In genomic region chr12:65943388-65944137, GRCh38 we compare ENCODE assay signal across 20 cellular contexts.
A peak's percentile ranks its signal among the peaks of the same experiment; 100 is the strongest.
DNase-seq lines count a peak whose midpoint lies in the region; ATAC-seq and TF ChIP-seq lines count a peak whose summit lies in the region.
"Had no signal": no experiment of that assay in that cellular context is flagged by ENCODE, and none has a peak within 500 bp of the region (broad histone marks: within the 10 kb centered on the region; RNA-seq: fewer than 3 reads in every experiment).

No MANE protein-coding gene starts in this region.

- H3K27ac ChIP-seq in RWPE2 (ENCODE audit: poor library complexity, severe bottlenecking) (peak overlapping the region; percentile 77), fibroblast of lung (ENCODE audit: insufficient read depth, low read length) (peak overlapping the region; percentile 7)
- H3K27ac ChIP-seq: pancreas, transverse colon had no signal

- peaks cover 46% of the 10 kb centered on the region for H3K79me2 ChIP-seq in fibroblast of lung (ENCODE audit: control insufficient read depth, insufficient read depth, low read length)

- H3K4me1 ChIP-seq in RWPE2 (ENCODE audit: insufficient read depth, poor library complexity, severe bottlenecking) (peaks cover 91% of the 10 kb centered on the region), fibroblast of lung (ENCODE audit: control insufficient read depth, extremely low read depth, insufficient read depth, low read length) (peaks cover 23% of the 10 kb centered on the region)
- H3K4me1 ChIP-seq: pancreas had no signal

- H3K9ac ChIP-seq in fibroblast of lung (ENCODE audit: insufficient read depth, low read length) = no peak overlapping the region

- no peaks in the 10 kb centered on the region for H4K20me1 ChIP-seq in fibroblast of lung (ENCODE audit: control insufficient read depth, extremely low read depth, insufficient read depth, low read length)

- peak overlapping the region; percentile 87 for H3K27ac Mint-ChIP-seq in osteocyte (ENCODE audit: unreplicated experiment)
- H3K27ac Mint-ChIP-seq in stimulated activated naive B cell treated with anti-CD40 and anti-IgM and Interleukin-4, amounts not matched to agents 10 μg/mL and 1 μg/mL and 100 μg/mL, for 72 hours = no peak overlapping the region
- H3K27ac Mint-ChIP-seq: stimulated activated effector memory CD8-positive, alpha-beta T cell treated with anti-CD3 and anti-CD28 coated beads, Interleukin-12 subunit alpha, Interleukin-12 subunit beta, amount 100 ng/mL, for 72 hours had no signal

- H3K36me3 Mint-ChIP-seq in osteocyte (ENCODE audit: unreplicated experiment) = peaks cover 5% of the 10 kb centered on the region
- no peaks in the 10 kb centered on the region for H3K36me3 Mint-ChIP-seq in stimulated activated naive B cell treated with anti-CD40 and anti-IgM and Interleukin-4, amounts not matched to agents 10 μg/mL and 1 μg/mL and 100 μg/mL, for 72 hours
- H3K36me3 Mint-ChIP-seq: stimulated activated effector memory CD8-positive, alpha-beta T cell treated with anti-CD3 and anti-CD28 coated beads, Interleukin-12 subunit alpha, Interleukin-12 subunit beta, amount 100 ng/mL, for 72 hours had no signal

- no peak overlapping the region for H3K4me3 Mint-ChIP-seq in osteocyte (ENCODE audit: unreplicated experiment)
- H3K4me3 Mint-ChIP-seq in stimulated activated naive B cell treated with anti-CD40 and anti-IgM and Interleukin-4, amounts not matched to agents 10 μg/mL and 1 μg/mL and 100 μg/mL, for 72 hours = no peak overlapping the region
- H3K4me3 Mint-ChIP-seq: stimulated activated effector memory CD8-positive, alpha-beta T cell treated with anti-CD3 and anti-CD28 coated beads, Interleukin-12 subunit alpha, Interleukin-12 subunit beta, amount 100 ng/mL, for 72 hours had no signal

- H3K27me3 ChIP-seq in RWPE2 (ENCODE audit: insufficient read depth, poor library complexity, severe bottlenecking) (no peaks in the 10 kb centered on the region), fibroblast of lung (ENCODE audit: control insufficient read depth, insufficient read depth, low read length) (no peaks in the 10 kb centered on the region)
- H3K27me3 ChIP-seq: pancreas had no signal

- DNase-seq in GM03348 (ENCODE audit: low spot score) (peak; percentile 24), RWPE2 (ENCODE audit: low spot score) (no peak), fibroblast of lung (ENCODE audit: low read depth in 2 of 2) (no peak), osteocyte (ENCODE audit: extremely low spot score, unreplicated experiment) (no peak), NCI-H226 (no peak), GM13977 (ENCODE audit: low spot score) (no peak)
- DNase-seq in stimulated activated naive B cell treated with anti-CD40 and anti-IgM and Interleukin-4, amounts not matched to agents 10 μg/mL and 1 μg/mL and 100 μg/mL, for 72 hours = no peak
- DNase-seq: activated CD4-positive, CD25-positive, alpha-beta regulatory T cell treated with anti-CD3 and anti-CD28 coated beads, Interleukin-2, amount 50 U/mL, for 72 hours; activated CD8-positive, alpha-beta memory T cell treated with anti-CD3 and anti-CD28 coated beads, Interleukin-2, amount 50 U/mL, for 4 hours; activated naive CD4-positive, alpha-beta T cell treated with Interleukin-2 at 50 U/mL for 16 hours; central memory CD4-positive, alpha-beta T cell; effector memory CD4-positive, alpha-beta T cell; KG1; NCI-H1417 treated with DMSO at 0.1 percent for 48 hours; NCI-H2227 treated with DMSO at 0.1 percent for 48 hours; pancreas; SHP77; transverse colon had no signal

- in situ Hi-C loops in GM13977 (cut with MboI; ENCODE audit: low pct_unique_long_range_greater_than_20kb, low sequenced_read_pairs, unreplicated experiment) = no loop called here

- H3K9me3 ChIP-seq in RWPE2 (ENCODE audit: severe bottlenecking) (no peaks in the 10 kb centered on the region), fibroblast of lung (ENCODE audit: control insufficient read depth, insufficient read depth, low read depth, low read length) (no peaks in the 10 kb centered on the region)
- H3K9me3 ChIP-seq: pancreas, transverse colon had no signal

- peak; percentile 13 for TF ChIP-seq CTCF in RWPE2 (IDR thresholded peaks at IDR 0.05; ENCODE audit: poor library complexity, severe bottlenecking)
- peak; percentile 20 to 30 for TF ChIP-seq CTCF in fibroblast of lung (conservative IDR thresholded peaks at IDR 0.05 in 1 of 2, IDR thresholded peaks at IDR 0.05 in 1 of 2; ENCODE audit: low read depth in 1 of 2, low read length in 2 of 2)
- TF ChIP-seq CTCF in osteocyte (IDR thresholded peaks at IDR 0.05) = no peak
- no peak for TF ChIP-seq CTCF in GM13977 (IDR thresholded peaks at IDR 0.05; ENCODE audit: extremely low read depth, insufficient read depth, missing control alignments)

- no peak overlapping the region for H3K4me2 ChIP-seq in fibroblast of lung (ENCODE audit: extremely low read depth, insufficient read depth, low read length)

- ATAC-seq in RWPE2 (ENCODE audit: low read depth) (no peak), GM21737 (IDR thresholded peaks at IDR 0.05; ENCODE audit: unreplicated experiment) (no peak)
- no peak for ATAC-seq in stimulated activated naive B cell treated with anti-CD40 and anti-IgM and Interleukin-4, amounts not matched to agents 10 μg/mL and 1 μg/mL and 100 μg/mL, for 72 hours (replicated peaks)
- ATAC-seq: pancreas; stimulated activated effector memory CD8-positive, alpha-beta T cell treated with anti-CD3 and anti-CD28 coated beads, Interleukin-12 subunit alpha, Interleukin-12 subunit beta, amount 100 ng/mL, for 72 hours had no signal

- H3K36me3 ChIP-seq in RWPE2 (ENCODE audit: low read depth) (peaks cover 80% of the 10 kb centered on the region), fibroblast of lung (ENCODE audit: control insufficient read depth, insufficient read depth, low read length) (no peaks in the 10 kb centered on the region)
- H3K36me3 ChIP-seq: pancreas, transverse colon had no signal

- no peak overlapping the region for H2AFZ ChIP-seq in fibroblast of lung (ENCODE audit: low read length)

- H3K9me3 Mint-ChIP-seq in osteocyte (ENCODE audit: unreplicated experiment) = no peaks in the 10 kb centered on the region
- H3K9me3 Mint-ChIP-seq in stimulated activated naive B cell treated with anti-CD40 and anti-IgM and Interleukin-4, amounts not matched to agents 10 μg/mL and 1 μg/mL and 100 μg/mL, for 72 hours = no peaks in the 10 kb centered on the region
- H3K9me3 Mint-ChIP-seq: stimulated activated effector memory CD8-positive, alpha-beta T cell treated with anti-CD3 and anti-CD28 coated beads, Interleukin-12 subunit alpha, Interleukin-12 subunit beta, amount 100 ng/mL, for 72 hours had no signal

- no peaks in the 10 kb centered on the region for H3K27me3 Mint-ChIP-seq in osteocyte (ENCODE audit: unreplicated experiment)
- no peaks in the 10 kb centered on the region for H3K27me3 Mint-ChIP-seq in stimulated activated naive B cell treated with anti-CD40 and anti-IgM and Interleukin-4, amounts not matched to agents 10 μg/mL and 1 μg/mL and 100 μg/mL, for 72 hours

- peaks cover 65% of the 10 kb centered on the region for H3K4me1 Mint-ChIP-seq in osteocyte (ENCODE audit: unreplicated experiment)
- H3K4me1 Mint-ChIP-seq in stimulated activated naive B cell treated with anti-CD40 and anti-IgM and Interleukin-4, amounts not matched to agents 10 μg/mL and 1 μg/mL and 100 μg/mL, for 72 hours = no peaks in the 10 kb centered on the region
- H3K4me1 Mint-ChIP-seq: stimulated activated effector memory CD8-positive, alpha-beta T cell treated with anti-CD3 and anti-CD28 coated beads, Interleukin-12 subunit alpha, Interleukin-12 subunit beta, amount 100 ng/mL, for 72 hours had no signal

- no peak overlapping the region for H3K4me3 ChIP-seq in RWPE2 (ENCODE audit: severe bottlenecking)
- no peak overlapping the region for H3K4me3 ChIP-seq in fibroblast of lung (replicated peaks in 1 of 4; ENCODE audit: control extremely low read depth in 1 of 4, insufficient read depth in 1 of 4, low read depth in 3 of 4, low read length in 4 of 4)
- H3K4me3 ChIP-seq: pancreas, transverse colon had no signal

Comparison
In these comparisons a context has a peak if more than half of its experiments do, and no peak if none do; other contexts are left out.
1. CTCF ChIP-seq: peak in RWPE2 (single experiment) and fibroblast of lung (2 of 2); none in osteocyte (single experiment) and GM13977 (single experiment).